Comparison of ENCODE assay signal across 16 cellular contexts in the genomic region with DNA sequence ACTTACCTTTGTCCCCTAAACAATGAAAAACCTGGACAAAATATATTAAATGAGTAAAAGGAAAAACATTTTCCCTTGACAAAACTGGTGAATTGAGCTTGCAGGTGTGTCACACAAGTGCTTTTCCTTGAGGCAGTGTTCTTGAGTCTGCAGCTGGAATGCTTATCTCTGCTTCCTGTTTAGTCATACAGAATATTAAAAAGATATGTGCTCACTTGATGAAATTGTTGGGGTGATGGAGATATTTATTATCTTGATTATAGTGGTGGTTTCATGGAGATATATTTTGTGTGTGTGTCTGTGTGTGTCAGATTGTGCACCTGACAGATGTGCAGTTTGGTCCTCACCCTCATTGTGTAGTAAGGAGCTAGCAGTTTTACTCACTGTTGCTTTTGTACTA. TPM values are rescaled to one million over a fixed set of nuclear protein-coding genes. Genes with fewer than 3 reads are reported as not detected.
DNase-seq lines count a peak whose midpoint lies in the region; TF ChIP-seq lines count a peak whose summit lies in the region.
"Had no signal": no experiment of that assay in that cellular context is flagged by ENCODE, and none has a peak within 500 bp of the region (broad histone marks: within the 10 kb centered on the region; RNA-seq: fewer than 3 reads in every experiment).

No MANE protein-coding gene starts in this region.

- no peak overlapping the region for H3K4me3 ChIP-seq in AG10803 (ENCODE audit: low read length)
- no peak overlapping the region for H3K4me3 ChIP-seq in mammary epithelial cell (replicated peaks in 1 of 3; ENCODE audit: insufficient read depth in 1 of 3, low read depth in 2 of 3, low read length in 3 of 3)
- H3K4me3 ChIP-seq: left lung had no signal

- dilution Hi-C loops in mammary epithelial cell (cut with HindIII; ENCODE audit: low sequenced_read_pairs) = no loop called here

- H3K4me1 ChIP-seq in mammary epithelial cell (ENCODE audit: insufficient read depth, low read length) = peaks cover 40% of the 10 kb centered on the region

- H3K4me2 ChIP-seq in mammary epithelial cell (ENCODE audit: insufficient read depth, low read depth, low read length) = peak overlapping the region; percentile 43

- no peaks in the 10 kb centered on the region for H4K20me1 ChIP-seq in mammary epithelial cell (ENCODE audit: insufficient read depth, low read length)

- no peak overlapping the region for H2AFZ ChIP-seq in mammary epithelial cell (ENCODE audit: low read depth, low read length)

- no peaks in the 10 kb centered on the region for H3K27me3 ChIP-seq in mammary epithelial cell (ENCODE audit: insufficient read depth, low read length)
- H3K27me3 ChIP-seq: left lung had no signal

- peaks cover 7% of the 10 kb centered on the region for H3K36me3 ChIP-seq in mammary epithelial cell (ENCODE audit: insufficient read depth, low read length)

- H3K27ac ChIP-seq in mammary epithelial cell (ENCODE audit: insufficient read depth, low read depth, low read length) = peak overlapping the region; percentile 19
- H3K27ac ChIP-seq: HL-60 had no signal

- TF ChIP-seq CTCF in AG10803 (conservative IDR thresholded peaks at IDR 0.05; ENCODE audit: low read length) (no peak), mammary epithelial cell (conservative IDR thresholded peaks at IDR 0.05 in 1 of 2, IDR thresholded peaks at IDR 0.05 in 1 of 2; ENCODE audit: extremely low read depth in 1 of 2, insufficient read depth in 1 of 2, low read depth in 1 of 2, low read length in 2 of 2) (no peak)

- H3K9me3 ChIP-seq in mammary epithelial cell (replicated peaks; ENCODE audit: insufficient read depth, low read length) = no peaks in the 10 kb centered on the region
- H3K9me3 ChIP-seq: left lung had no signal

- CTCF ChIA-PET in mammary epithelial cell (lab: Charles Lee; ENCODE audit: low non-redundant PET) = interaction anchor here (0.6 kb wide), 4 partner anchors 49 to 291 kb away, joined by 3 to 4 read pairs (median 4); a partner anchor contains a TSS

- H3K9ac ChIP-seq in mammary epithelial cell (ENCODE audit: insufficient read depth, low read length) = no peak overlapping the region

- intact Hi-C loops in mammary epithelial cell (cut with micrococcal nuclease) = loop anchor here (2.0 kb wide), 1 partner anchor 48 kb away; no protein-coding TSS in a partner anchor

- DNase-seq in AG10803 (ENCODE audit: low read depth) (peak; percentile 25), HCEC 1CT (peak; percentile 33), mammary epithelial cell (peak; percentile 72), iris pigment epithelial cell (ENCODE audit: low read depth) (peak; percentile 68), globus pallidus (ENCODE audit: low spot score) (no peak), NCI-H82 treated with DMSO at 0.1 percent for 48 hours (lab: John Stamatoyannopoulos, UW; ENCODE audit: unreplicated experiment) (no peak), MV-4-11 (lab: John Stamatoyannopoulos, UW) (no peak), middle frontal gyrus (ENCODE audit: extremely low spot score, low spot score) (no peak)
- DNase-seq: activated CD4-positive, alpha-beta T cell treated with anti-CD3 and anti-CD28 coated beads, Interleukin-2, amount 10 ng/mL, durations not matched to agents 7 days and 5 days; activated T-cell treated with anti-CD3 and anti-CD28 coated beads, Interleukin-2, amount 50 U/mL, for 4 hours; AML-193; left lung; NCI-H1436; NK-92 treated with Interleukin-12 subunit alpha and Interleukin-12 subunit beta, amount 100 ng/mL, for 24 hours; stimulated activated naive CD4-positive, alpha-beta T cell treated with Interleukin-2 at 50 U/mL for 16 hours had no signal

- no TSS peak for BruUV-seq in mammary epithelial cell (replicated peaks; lab: Mats Ljungman, UMichigan)

- in situ Hi-C loops in mammary epithelial cell (cut with MboI; ENCODE audit: low sequenced_read_pairs in 2 of 2) = no loop called here

- peaks cover 36% of the 10 kb centered on the region for H3K79me2 ChIP-seq in mammary epithelial cell (ENCODE audit: insufficient read depth, low read length)

RNA-seq across cellular contexts. Expression of a gene that starts 3.3 kb away (rescaled TPM):
- total RNA-seq in mammary epithelial cell = 10 to 100 TPM; 13.5 to 25.5 TPM
- polyA plus RNA-seq in mammary epithelial cell = 9.4 TPM
- polyA minus RNA-seq in mammary epithelial cell = 30.4 TPM

Comparison
In these comparisons a context has a peak if more than half of its experiments do, and no peak if none do; other contexts are left out.
1. DNase-seq: peak in AG10803 (single experiment), HCEC 1CT (single experiment), mammary epithelial cell (single experiment) and iris pigment epithelial cell (single experiment); none in globus pallidus (single experiment), NCI-H82 treated with DMSO at 0.1 percent for 48 hours (single experiment), MV-4-11 (single experiment) and middle frontal gyrus (single experiment).